ENCODE assay signal across 8 cellular contexts in the genomic region with DNA sequence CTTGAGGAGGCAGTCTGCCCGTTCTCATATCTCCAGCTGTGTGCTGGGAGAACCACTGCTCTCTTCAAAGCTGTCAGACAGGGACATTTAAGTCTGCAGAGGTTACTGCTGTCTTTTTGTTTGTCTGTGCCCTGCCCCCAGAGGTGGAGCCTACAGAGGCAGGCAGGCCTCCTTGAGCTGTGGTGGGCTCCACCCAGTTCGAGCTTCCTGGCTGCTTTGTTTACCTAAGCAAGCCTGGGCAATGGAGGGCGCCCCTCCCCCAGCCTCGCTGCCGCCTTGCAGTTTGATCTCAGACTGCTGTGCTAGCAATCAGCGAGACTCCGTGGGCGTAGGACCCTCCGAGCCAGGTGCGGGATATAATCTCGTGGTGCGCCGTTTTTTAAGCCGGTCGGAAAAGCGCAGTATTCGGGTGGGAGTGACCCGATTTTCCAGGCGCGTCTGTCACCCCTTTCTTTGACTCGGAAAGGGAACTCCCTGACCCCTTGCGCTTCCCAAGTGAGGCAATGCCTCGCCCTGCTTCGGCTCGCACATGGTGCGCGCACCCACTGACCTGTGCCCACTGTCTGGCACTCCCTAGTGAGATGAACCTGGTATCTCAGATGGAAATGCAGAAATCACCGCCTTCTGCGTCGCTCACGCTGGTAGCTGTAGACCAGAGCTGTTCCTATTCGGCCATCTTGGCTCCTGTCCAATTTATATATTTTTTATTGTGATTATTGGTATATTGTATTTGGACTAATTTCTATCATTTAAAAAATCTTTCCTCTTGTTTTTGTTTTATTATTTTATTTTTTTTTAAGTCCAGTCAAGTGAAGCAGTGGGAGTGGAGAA. TPM values are rescaled to one million over a fixed set of nuclear protein-coding genes. Genes with fewer than 3 reads are reported as not detected.
DNase-seq lines count a peak whose midpoint lies in the region; ATAC-seq, FAIRE-seq and TF ChIP-seq lines count a peak whose summit lies in the region.
"Not testable (repeated sequence)": the region's sequence is repeated elsewhere in the genome, so short reads cannot be mapped to it uniquely, and the experiment has no call there.

No MANE protein-coding gene starts in this region.

- H4K20me1 ChIP-seq in DND-41 (ENCODE audit: insufficient read depth, low read length); astrocyte (ENCODE audit: insufficient read depth, low read length): not testable (repeated sequence)

- H3K4me3 ChIP-seq in BE2C (ENCODE audit: low read depth, low read length) (peak overlapping the region; percentile 24), DND-41 (ENCODE audit: low read depth in 1 of 2, low read length in 2 of 2) (peak overlapping the region in 1 of 2 experiments; percentile 27; a peak in 1 of 4 replicates)
- not testable (repeated sequence) for H3K4me3 ChIP-seq in astrocyte (ENCODE audit: insufficient read depth, low read depth, low read length)

- not testable (repeated sequence) for H3K9me3 Mint-ChIP-seq in T-cell; activated CD8-positive, alpha-beta T cell treated with anti-CD3 and anti-CD28 coated beads for 36 hours; astrocyte (ENCODE audit: unreplicated experiment)
- peaks cover 0 to 24% (median 7%) of the 10 kb centered on the region in 9 donors for H3K9me3 Mint-ChIP-seq in naive thymus-derived CD8-positive, alpha-beta T cell

- H3K4me1 Mint-ChIP-seq in T-cell = peaks cover 20 to 30% (median 24%) of the 10 kb centered on the region in 3 donors
- H3K4me1 Mint-ChIP-seq in activated CD8-positive, alpha-beta T cell treated with anti-CD3 and anti-CD28 coated beads for 36 hours (ENCODE audit: low read depth); astrocyte (ENCODE audit: low read depth, unreplicated experiment): not testable (repeated sequence)
- H3K4me1 Mint-ChIP-seq in naive thymus-derived CD8-positive, alpha-beta T cell = peaks cover 2 to 13% (median 9%) of the 10 kb centered on the region in 4 donors

- not testable (repeated sequence) for DNase-seq in BE2C; T-cell; activated CD8-positive, alpha-beta T cell treated with anti-CD3 and anti-CD28 coated beads for 36 hours; astrocyte (ENCODE audit: low read depth)
- DNase-seq in DND-41 (peak; percentile 9), NCI-H345 treated with DMSO at 0.1 percent for 48 hours (lab: John Stamatoyannopoulos, UW; ENCODE audit: unreplicated experiment) (peak; percentile 15)
- DNase-seq in naive thymus-derived CD8-positive, alpha-beta T cell = peak in 1 of 10 donors; percentile 2

- H3K36me3 Mint-ChIP-seq in T-cell = peaks cover 19% of the 10 kb centered on the region
- H3K36me3 Mint-ChIP-seq in activated CD8-positive, alpha-beta T cell treated with anti-CD3 and anti-CD28 coated beads for 36 hours (ENCODE audit: low read depth); astrocyte (ENCODE audit: low read depth, unreplicated experiment); naive thymus-derived CD8-positive, alpha-beta T cell: not testable (repeated sequence)

- H3K27ac ChIP-seq in DND-41 (ENCODE audit: low read length); astrocyte (ENCODE audit: low read depth, low read length): not testable (repeated sequence)
- H3K27ac ChIP-seq in KOPT-K1 (ENCODE audit: low read depth, low read length, poor library complexity, severe bottlenecking) = peak overlapping the region; percentile 57

- CTCF ChIA-PET in T-cell (lab: Charles Lee); activated CD8-positive, alpha-beta T cell treated with anti-CD3 and anti-CD28 coated beads for 36 hours (lab: Charles Lee): not testable (repeated sequence)

- POLR2A ChIA-PET in T-cell (lab: Charles Lee); activated CD8-positive, alpha-beta T cell treated with anti-CD3 and anti-CD28 coated beads for 36 hours (lab: Charles Lee): not testable (repeated sequence)
- POLR2A ChIA-PET in naive thymus-derived CD8-positive, alpha-beta T cell (lab: Charles Lee) = interaction anchor here (1.0 to 1.1 kb wide), 2 partner anchors 24 to 60 kb away, joined by 3 to 5 read pairs; partner anchors contain the start of gene IVNS1ABP

- H3K4me3 Mint-ChIP-seq in T-cell = peak overlapping the region; percentile 43 to 64 (median 62)
- peak overlapping the region; percentile 42 for H3K4me3 Mint-ChIP-seq in activated CD8-positive, alpha-beta T cell treated with anti-CD3 and anti-CD28 coated beads for 36 hours
- H3K4me3 Mint-ChIP-seq in astrocyte (ENCODE audit: unreplicated experiment) = not testable (repeated sequence)
- peak overlapping the region; percentile 19 to 75 (median 52) for H3K4me3 Mint-ChIP-seq in naive thymus-derived CD8-positive, alpha-beta T cell

- H3K27me3 Mint-ChIP-seq in T-cell; activated CD8-positive, alpha-beta T cell treated with anti-CD3 and anti-CD28 coated beads for 36 hours; astrocyte (ENCODE audit: low read depth, unreplicated experiment); naive thymus-derived CD8-positive, alpha-beta T cell: not testable (repeated sequence)

- H3K36me3 ChIP-seq in BE2C; DND-41 (ENCODE audit: insufficient read depth, low read length); KOPT-K1 (ENCODE audit: insufficient read depth, low read length); astrocyte (ENCODE audit: insufficient read depth, low read length): not testable (repeated sequence)

- H3K4me2 ChIP-seq in DND-41 (ENCODE audit: insufficient read depth, low read length) = peak overlapping the region; percentile 53
- H3K4me2 ChIP-seq in astrocyte (ENCODE audit: low read length) = not testable (repeated sequence)

- ATAC-seq in DND-41 (ENCODE audit: insufficient read depth, low read depth); T-cell (replicated peaks in 1 of 4); activated CD8-positive, alpha-beta T cell treated with anti-CD3 and anti-CD28 coated beads for 36 hours; naive thymus-derived CD8-positive, alpha-beta T cell: not testable (repeated sequence)

- FAIRE-seq in astrocyte (lab: Jason Lieb, UNC) = not testable (repeated sequence)

- H3K9me3 ChIP-seq in BE2C; DND-41 (ENCODE audit: insufficient read depth, low read length, severe bottlenecking); KOPT-K1 (ENCODE audit: insufficient read depth, low read length, poor library complexity, severe bottlenecking); astrocyte (ENCODE audit: insufficient read depth, low read depth, low read length): not testable (repeated sequence)

- not testable (repeated sequence) for H3K27me3 ChIP-seq in BE2C; DND-41 (ENCODE audit: insufficient read depth, low read length, poor library complexity); astrocyte (ENCODE audit: insufficient read depth, low read length)

- TF ChIP-seq CTCF in BE2C (IDR thresholded peaks at IDR 0.05; ENCODE audit: low read depth, low read length); DND-41 (IDR thresholded peaks at IDR 0.05; ENCODE audit: borderline replicate concordance, extremely low read depth, low read length, poor library complexity, severe bottlenecking); activated CD8-positive, alpha-beta T cell treated with anti-CD3 and anti-CD28 coated beads for 36 hours (IDR thresholded peaks at IDR 0.05); astrocyte (IDR thresholded peaks at IDR 0.05; ENCODE audit: insufficient read depth, low read depth, low read length): not testable (repeated sequence)

- not testable (repeated sequence) for H3K4me1 ChIP-seq in BE2C; astrocyte (ENCODE audit: insufficient read depth, low read length)
- H3K4me1 ChIP-seq in DND-41 (ENCODE audit: insufficient read depth, low read length) = peaks cover 13% of the 10 kb centered on the region

- H3K27ac Mint-ChIP-seq in T-cell = peak overlapping the region; percentile 78 to 87
- H3K27ac Mint-ChIP-seq in activated CD8-positive, alpha-beta T cell treated with anti-CD3 and anti-CD28 coated beads for 36 hours = peak overlapping the region; percentile 42
- peak overlapping the region; percentile 58 for H3K27ac Mint-ChIP-seq in astrocyte (ENCODE audit: unreplicated experiment)
- peak overlapping the region; percentile 28 to 87 (median 78) for H3K27ac Mint-ChIP-seq in naive thymus-derived CD8-positive, alpha-beta T cell

- peak overlapping the region; percentile 68; the same call in 1 of the 2 replicates for H2AFZ ChIP-seq in DND-41 (ENCODE audit: low read depth, low read length)
- H2AFZ ChIP-seq in astrocyte (ENCODE audit: low read depth, low read length) = not testable (repeated sequence)

- peak overlapping the region; percentile 25; the same call in 1 of the 2 replicates for H3K9ac ChIP-seq in DND-41 (ENCODE audit: low read depth, low read length)
- not testable (repeated sequence) for H3K9ac ChIP-seq in astrocyte (ENCODE audit: low read length)

- intact Hi-C loops in activated CD8-positive, alpha-beta T cell treated with anti-CD3 and anti-CD28 coated beads for 36 hours (cut with micrococcal nuclease) = not testable (repeated sequence)

- not testable (repeated sequence) for H3K79me2 ChIP-seq in DND-41 (ENCODE audit: insufficient read depth, low read length); astrocyte (ENCODE audit: insufficient read depth, low read length)

RNA-seq across cellular contexts. Expression of gene IVNS1ABP, which starts 59.7 kb away (rescaled TPM):
- polyA plus RNA-seq in BE2C (2012; ENCODE audit: insufficient read depth, insufficient read length, low read depth) = 20.2 TPM
- total RNA-seq in T-cell (100 to 1,000 TPM; 125 to 292 (median 136) TPM), astrocyte (94.0 and 107 TPM in 2 replicates)
- 100 to 1,000 TPM; 244 to 256 TPM for total RNA-seq in activated CD8-positive, alpha-beta T cell treated with anti-CD3 and anti-CD28 coated beads for 36 hours
- 100 to 1,000 TPM; 160 to 164 TPM for total RNA-seq in naive thymus-derived CD8-positive, alpha-beta T cell
- 10 to 100 TPM; 44.8 to 55.1 (median 48.5) TPM for polyA plus RNA-seq in naive thymus-derived CD8-positive, alpha-beta T cell
